ENCODE assay signal across 1 cellular context in genomic region chr2:201975434-201975833, GRCh38.
TF ChIP-seq lines count a peak whose summit lies in the region.

No MANE protein-coding gene starts in this region.

TF ChIP-seq in HepG2, 621 proteins besides CTCF, POLR2A, EP300 and RAD21 (continued from another document and continues in another):
- no peak for TF ChIP-seq ZNF407 (CRISPR knock-in tag; IDR thresholded peaks at IDR 0.05; ENCODE audit: not compliant biosample characterization)
- TF ChIP-seq PLRG1 (conservative IDR thresholded peaks at IDR 0.05) = no peak
- 0 out of 2 replicates have a peak, but pooled peaks have one; percentile 20 for TF ChIP-seq PAXIP1 (CRISPR knock-in tag; conservative IDR thresholded peaks at IDR 0.05)
- TF ChIP-seq MEF2D (CRISPR knock-in tag; IDR thresholded peaks at IDR 0.05) = no peak
- TF ChIP-seq NR2C2 (CRISPR knock-in tag; IDR thresholded peaks at IDR 0.05; ENCODE audit: borderline replicate concordance) = no peak
- TF ChIP-seq ZNF354B (CRISPR knock-in tag; IDR thresholded peaks at IDR 0.05) = no peak
- peak; percentile 79 for TF ChIP-seq HNF4A (CRISPR knock-in tag; IDR thresholded peaks at IDR 0.05)
- no peak for TF ChIP-seq ZNF18 (CRISPR knock-in tag; IDR thresholded peaks at IDR 0.05; ENCODE audit: insufficient replicate concordance)
- no peak for TF ChIP-seq ATF6 (CRISPR knock-in tag; conservative IDR thresholded peaks at IDR 0.05)
- no peak for TF ChIP-seq ZNF710 (CRISPR knock-in tag; IDR thresholded peaks at IDR 0.05; ENCODE audit: borderline replicate concordance)
- TF ChIP-seq GABPB1 (CRISPR knock-in tag; IDR thresholded peaks at IDR 0.05) = no peak
- peak; percentile 91 for TF ChIP-seq ZKSCAN5 (CRISPR knock-in tag; IDR thresholded peaks at IDR 0.05)
- TF ChIP-seq SKI (IDR thresholded peaks at IDR 0.05; ENCODE audit: partially characterized antibody) = no peak
- no peak for TF ChIP-seq HMGA1 (CRISPR knock-in tag; conservative IDR thresholded peaks at IDR 0.05)
- no peak for TF ChIP-seq PCBP1 (IDR thresholded peaks at IDR 0.05; ENCODE audit: borderline replicate concordance, low read depth, low read length)
- no peak for TF ChIP-seq SMAD3 (CRISPR knock-in tag; IDR thresholded peaks at IDR 0.05)
- TF ChIP-seq SMARCE1 (IDR thresholded peaks at IDR 0.05; ENCODE audit: borderline replicate concordance) = no peak
- no peak for TF ChIP-seq GFI1 (CRISPR knock-in tag; IDR thresholded peaks at IDR 0.05; ENCODE audit: borderline replicate concordance)
- TF ChIP-seq PCBP2 (optimal IDR thresholded peaks at IDR 0.05; ENCODE audit: low read depth, low read length, poor library complexity, severe bottlenecking) = no peak
- no peak for TF ChIP-seq XBP1 (CRISPR knock-in tag; IDR thresholded peaks at IDR 0.05)
- no peak for TF ChIP-seq HNRNPL (IDR thresholded peaks at IDR 0.05; ENCODE audit: low read depth, low read length)
- TF ChIP-seq MED13 (CRISPR knock-in tag; IDR thresholded peaks at IDR 0.05) = no peak
- no peak for TF ChIP-seq NFIB (CRISPR knock-in tag; IDR thresholded peaks at IDR 0.05; ENCODE audit: borderline replicate concordance)
- TF ChIP-seq ASH2L (IDR thresholded peaks at IDR 0.05; ENCODE audit: insufficient read length, low read depth, low read length) = no peak
- no peak for TF ChIP-seq ZNF782 (CRISPR knock-in tag; IDR thresholded peaks at IDR 0.05; ENCODE audit: borderline replicate concordance)
- no peak for TF ChIP-seq SAP130 (CRISPR knock-in tag; IDR thresholded peaks at IDR 0.05; ENCODE audit: low read depth)
- TF ChIP-seq ZFP91 (CRISPR knock-in tag; IDR thresholded peaks at IDR 0.05; ENCODE audit: borderline replicate concordance) = no peak
- TF ChIP-seq LCORL (IDR thresholded peaks at IDR 0.05) = no peak
- TF ChIP-seq LCORL (CRISPR knock-in tag; IDR thresholded peaks at IDR 0.05) = no peak
- TF ChIP-seq NR2F2 (IDR thresholded peaks at IDR 0.05; ENCODE audit: borderline replicate concordance, low read depth) = 0 out of 2 replicates have a peak, but pooled peaks have one; percentile 21
- no peak for TF ChIP-seq MAFG (CRISPR knock-in tag; IDR thresholded peaks at IDR 0.05)
- TF ChIP-seq NR2F6 (IDR thresholded peaks at IDR 0.05) = 0 out of 2 replicates have a peak, but pooled peaks have one; percentile 30
- peak; percentile 39; the same call in 1 of the 2 replicates for TF ChIP-seq NR2F6 (CRISPR knock-in tag; IDR thresholded peaks at IDR 0.05)
- TF ChIP-seq ZNF740 (CRISPR knock-in tag; IDR thresholded peaks at IDR 0.05) = no peak
- TF ChIP-seq THRA (CRISPR knock-in tag; IDR thresholded peaks at IDR 0.05; ENCODE audit: borderline replicate concordance) = peak; percentile 67; the same call in 1 of the 2 replicates
- no peak for TF ChIP-seq ZNF709 (CRISPR knock-in tag; IDR thresholded peaks at IDR 0.05)
- TF ChIP-seq POGK (CRISPR knock-in tag; conservative IDR thresholded peaks at IDR 0.05) = no peak
- TF ChIP-seq HCFC1 (IDR thresholded peaks at IDR 0.05; ENCODE audit: low read depth, low read length) = no peak
